Comparison of ENCODE assay signal across 8 cellular contexts in the genomic region with DNA sequence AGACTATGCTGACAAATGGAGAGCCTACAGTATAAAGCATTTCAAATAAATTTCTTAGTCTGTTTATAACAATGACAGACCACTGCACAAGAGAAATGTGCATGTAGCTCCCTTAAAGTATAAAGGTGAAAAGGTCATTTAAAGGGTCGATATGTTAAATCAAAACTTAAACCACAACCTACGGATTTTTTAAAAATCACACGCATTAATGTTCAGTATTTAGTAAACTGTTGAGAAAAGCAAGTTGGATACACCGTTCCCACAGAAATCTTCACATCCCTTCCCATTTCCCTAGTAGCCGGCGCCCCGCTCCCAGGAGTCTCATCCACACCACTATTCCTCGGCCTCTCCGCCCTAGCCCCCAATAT. TPM values are rescaled to one million over a fixed set of nuclear protein-coding genes. Genes with fewer than 3 reads are reported as not detected.
DNase-seq lines count a peak whose midpoint lies in the region; ATAC-seq, FAIRE-seq and TF ChIP-seq lines count a peak whose summit lies in the region.

No MANE protein-coding gene starts in this region.

- TF ChIP-seq CTCF in K562 (IDR thresholded peaks at IDR 0.05 in 2 of 3, conservative IDR thresholded peaks at IDR 0.05 in 1 of 3; ENCODE audit: insufficient read depth in 2 of 3, low read depth in 1 of 3, low read length in 3 of 3) (no peak), HepG2 (CRISPR knock-in tag; IDR thresholded peaks at IDR 0.05) (no peak)

- intact Hi-C loops in K562 (cut with micrococcal nuclease): loop anchor here (2.0 kb wide), 2 partner anchors 119 to 173 kb away; a partner anchor contains a TSS
- intact Hi-C loops in HepG2 (cut with micrococcal nuclease; ENCODE audit: unreplicated experiment): loop anchor here (1.0 to 2.0 kb wide), 6 partner anchors 21 to 236 kb away; a partner anchor contains a TSS

- in situ Hi-C loops in K562 (cut with MboI): no loop called here
- in situ Hi-C loops in HepG2 (cut with HindIII; ENCODE audit: extremely low pct_ligation_motif_present, low pct_unique_long_range_greater_than_20kb): no loop called here

- ATAC-seq in K562 (no peak), HepG2 (peak; percentile 32), GM19463 (IDR thresholded peaks at IDR 0.05; ENCODE audit: unreplicated experiment) (no peak)

- H3K4me2 ChIP-seq in K562 (ENCODE audit: insufficient read depth, low read length): peak overlapping the region; percentile 86
- peak overlapping the region; percentile 71 for H3K4me2 ChIP-seq in HepG2 (ENCODE audit: low read depth, low read length)

- H2AFZ ChIP-seq in K562 (ENCODE audit: low read depth, low read length) (peak overlapping the region; percentile 89), HepG2 (ENCODE audit: low read length) (no peak overlapping the region)

- no peaks in the 10 kb centered on the region for H3K27me3 Mint-ChIP-seq in T-helper 2 cell treated with Interferon-gamma antibody and Interleukin-4, amounts not matched to agents 5 μg/mL and 100 μg/mL, for 36 hours (ENCODE audit: low read depth)

- no peaks in the 10 kb centered on the region for H3K27me3 ChIP-seq in K562 (ENCODE audit: control insufficient read depth in 2 of 2, insufficient read depth in 2 of 2, low read length in 2 of 2)
- H3K27me3 ChIP-seq in HepG2 (ENCODE audit: control insufficient read depth in 1 of 2, insufficient read depth in 2 of 2, low read length in 2 of 2): no peaks in the 10 kb centered on the region; a peak in 2 of 5 replicates
- H3K27me3 ChIP-seq in thymus (ENCODE audit: control insufficient read depth, insufficient read depth): no peaks in the 10 kb centered on the region

- TF ChIP-seq EP300 in K562 (IDR thresholded peaks at IDR 0.05; ENCODE audit: low read length): no peak
- no peak for TF ChIP-seq EP300 in HepG2 (IDR thresholded peaks at IDR 0.05; ENCODE audit: low read depth in 2 of 2, low read length in 2 of 2)
- TF ChIP-seq EP300 in HepG2 (CRISPR knock-in tag; IDR thresholded peaks at IDR 0.05; ENCODE audit: borderline replicate concordance): no peak

- 2% methylated on average over 9 of the region's 9 CpGs for WGBS in K562 (ENCODE audit: insufficient coverage, low coverage, missing lambda C conversion rate)
- under 1% methylated on average over 9 of the region's 9 CpGs for WGBS in HepG2 (ENCODE audit: low lambda C conversion rate)
- 1% methylated on average over 9 of the region's 9 CpGs for WGBS in thymus

- H3K27ac ChIP-seq in K562 (ENCODE audit: extremely low read depth, low read depth, low read length): peak overlapping the region; percentile 88
- peak overlapping the region; percentile 90 for H3K27ac ChIP-seq in HepG2 (ENCODE audit: extremely low read length, insufficient read depth, low read length)
- peak overlapping the region; percentile 86 for H3K27ac ChIP-seq in thymus (ENCODE audit: low read depth)

- peaks cover 68% of the 10 kb centered on the region for H3K79me2 ChIP-seq in K562 (ENCODE audit: control insufficient read depth, insufficient read depth, low read length)
- H3K79me2 ChIP-seq in HepG2 (ENCODE audit: insufficient read depth, low read length): peaks cover 58% of the 10 kb centered on the region

- TF ChIP-seq RAD21 in K562 (CRISPR knock-in tag; conservative IDR thresholded peaks at IDR 0.05 in 1 of 2, IDR thresholded peaks at IDR 0.05 in 1 of 2) (no peak), HepG2 (CRISPR knock-in tag; IDR thresholded peaks at IDR 0.05) (no peak)

- H3K4me3 Mint-ChIP-seq in T-helper 2 cell treated with Interferon-gamma antibody and Interleukin-4, amounts not matched to agents 5 μg/mL and 100 μg/mL, for 36 hours: peak overlapping the region; percentile 100

- H3K36me3 Mint-ChIP-seq in T-helper 2 cell treated with Interferon-gamma antibody and Interleukin-4, amounts not matched to agents 5 μg/mL and 100 μg/mL, for 36 hours (ENCODE audit: low read depth): peaks cover 4% of the 10 kb centered on the region

- TF ChIP-seq POLR2A in K562 (conservative IDR thresholded peaks at IDR 0.05) (no peak), HepG2 (IDR thresholded peaks at IDR 0.05; ENCODE audit: insufficient read depth in 1 of 2, low read depth in 2 of 2, low read length in 2 of 2) (no peak)

- no peaks in the 10 kb centered on the region for H3K9me3 ChIP-seq in K562 (replicated peaks; ENCODE audit: control insufficient read depth, insufficient read depth, low read depth, low read length)
- H3K9me3 ChIP-seq in HepG2 (ENCODE audit: low read length): no peaks in the 10 kb centered on the region
- no peaks in the 10 kb centered on the region for H3K9me3 ChIP-seq in thymus (ENCODE audit: control insufficient read depth)

- H3K9me1 ChIP-seq in K562 (ENCODE audit: control insufficient read depth, insufficient read depth, low read length): no peaks in the 10 kb centered on the region

- peaks cover 27% of the 10 kb centered on the region for H3K4me1 Mint-ChIP-seq in T-helper 2 cell treated with Interferon-gamma antibody and Interleukin-4, amounts not matched to agents 5 μg/mL and 100 μg/mL, for 36 hours (ENCODE audit: low read depth)

- peak overlapping the region; percentile 97 for H3K27ac Mint-ChIP-seq in T-helper 2 cell treated with Interferon-gamma antibody and Interleukin-4, amounts not matched to agents 5 μg/mL and 100 μg/mL, for 36 hours

- DNase-seq in T-helper 2 cell treated with Interferon-gamma antibody and Interleukin-4, amounts not matched to agents 5 μg/mL and 100 μg/mL, for 36 hours (ENCODE audit: low spot score): no peak
- no peak for DNase-seq in T-helper 2 cell
- no peak for DNase-seq in K562 (ENCODE audit: extremely low read depth in 1 of 4, low spot score in 3 of 4)
- DNase-seq in HepG2 (ENCODE audit: low spot score): no peak
- DNase-seq in C1 segment of cervical spinal cord (lab: John Stamatoyannopoulos, UW): no peak
- DNase-seq in HEK293T (ENCODE audit: extremely low spot score): no peak

- peaks cover 9% of the 10 kb centered on the region; the same call in 1 of the 3 replicates for H3K36me3 ChIP-seq in K562 (ENCODE audit: control insufficient read depth, insufficient read depth, low read length)
- H3K36me3 ChIP-seq in HepG2 (replicated peaks in 1 of 2; ENCODE audit: control insufficient read depth in 1 of 2, insufficient read depth in 2 of 2, low read length in 2 of 2): no peaks in the 10 kb centered on the region
- peaks cover 3% of the 10 kb centered on the region for H3K36me3 ChIP-seq in thymus (ENCODE audit: control insufficient read depth, insufficient read depth)

- CTCF ChIA-PET in K562 (lab: Yijun Ruan, JAX; ENCODE audit: low intra/inter-chr PET ratio) (no interaction called here), HepG2 (lab: Yijun Ruan, JAX; ENCODE audit: low intra/inter-chr PET ratio, low total read pairs) (no interaction called here), HEK293T (lab: Yijun Ruan, JAX) (no interaction called here)

- H4K20me1 ChIP-seq in K562 (replicated peaks; ENCODE audit: control insufficient read depth, insufficient read depth, low read length): 0 out of 2 replicates have a peak, but pooled peaks cover 5% of the 10 kb centered on the region
- H4K20me1 ChIP-seq in HepG2 (ENCODE audit: insufficient read depth, low read length): no peaks in the 10 kb centered on the region; the same call in 1 of the 2 replicates

- H3K4me1 ChIP-seq in K562 (replicated peaks in 1 of 2; ENCODE audit: control insufficient read depth in 2 of 2, insufficient read depth in 2 of 2, low read length in 2 of 2) (no peaks in the 10 kb centered on the region; a peak in 2 of 5 replicates), HepG2 (ENCODE audit: insufficient read depth, low read length) (peaks cover 39% of the 10 kb centered on the region), thymus (ENCODE audit: control insufficient read depth, insufficient read depth, low read length) (peaks cover 13% of the 10 kb centered on the region)

- FAIRE-seq in K562 (lab: Jason Lieb, UNC) (no peak), HepG2 (lab: Jason Lieb, UNC) (no peak)

- BruUV-seq in K562 (replicated peaks; lab: Mats Ljungman, UMichigan) (TSS peak; percentile 72), HepG2 (replicated peaks; lab: Mats Ljungman, UMichigan) (TSS peak; percentile 79)

- H3K9me3 Mint-ChIP-seq in T-helper 2 cell treated with Interferon-gamma antibody and Interleukin-4, amounts not matched to agents 5 μg/mL and 100 μg/mL, for 36 hours: no peaks in the 10 kb centered on the region

- H3K9ac ChIP-seq in K562 (ENCODE audit: insufficient read depth in 1 of 2, low read depth in 2 of 2, low read length in 2 of 2): peak overlapping the region; percentile 84 to 95
- peak overlapping the region; percentile 90 for H3K9ac ChIP-seq in HepG2 (ENCODE audit: insufficient read depth, low read depth, low read length)

- POLR2A ChIA-PET in K562 (lab: Yijun Ruan, JAX): interaction anchor here (0.9 to 1.7 kb wide), 6 partner anchors 9 to 49 kb away, joined by 3 to 5 read pairs (median 3); a partner anchor contains a TSS
- POLR2A ChIA-PET in HepG2 (lab: Yijun Ruan, JAX): interaction anchor here (0.6 to 5.0 kb wide), 11 partner anchors 11 to 237 kb away, joined by 3 to 42 read pairs (median 7); a partner anchor contains a TSS
- POLR2A ChIA-PET in HEK293T (lab: Yijun Ruan, JAX): interaction anchor here (1.1 to 4.5 kb wide), 5 partner anchors 10 to 220 kb away, joined by 3 to 32 read pairs (median 5); a partner anchor contains a TSS

- H3K4me3 ChIP-seq in K562 (peak overlapping the region; percentile 91), HepG2 (replicated peaks in 1 of 3; ENCODE audit: insufficient read depth in 1 of 3, low read depth in 2 of 3, low read length in 3 of 3) (peak overlapping the region; percentile 87 to 95 (median 91)), thymus (ENCODE audit: low read length) (peak overlapping the region; percentile 94)

RNA-seq across cellular contexts. Expression of a gene that starts 0.6 kb away (rescaled TPM):
- 9.9 and 32.9 TPM in 2 replicates for total RNA-seq in K562 (2011; cell fraction: chromatin; rRNA removed; ENCODE audit: low replicate concordance)
- total RNA-seq in K562 (2011; cell fraction: nucleolus; rRNA removed): 8.2 TPM in 2 replicates
- total RNA-seq in K562 (2011; cell fraction: nucleoplasm; rRNA removed): 17.8 and 21.4 TPM in 2 replicates
- total RNA-seq in K562 (2014; rRNA removed) (43.6 and 48.2 TPM in 2 replicates), K562 (2014; rRNA removed; fragmentation: Illumina TruSeq; extraction: Trizol) (44.5 and 55.6 TPM in 2 replicates), K562 (2015; rRNA removed; fragmentation: Illumina TruSeq; extraction: Trizol) (48.2 and 54.2 TPM in 2 replicates), K562 (2021) (53.1 and 56.5 TPM in 2 replicates), HepG2 (2016; rRNA removed; fragmentation: Illumina TruSeq; extraction: Trizol) (87.6 and 140 TPM in 2 replicates)
- polyA plus RNA-seq in K562 (2011; rRNA removed) (44.1 and 65.2 TPM in 2 replicates), K562 (2014; fragmentation: Illumina TruSeq; extraction: Trizol) (85.5 and 88.0 TPM in 2 replicates), K562 (2014; fragmentation: Nextera tagmentation; extraction: Ambion mirVana) (10 to 100 TPM; 84.3 to 88.6 TPM), K562 (2014; rRNA removed) (107 and 112 TPM in 2 replicates), HepG2 (2011; rRNA removed) (40.2 and 57.0 TPM in 2 replicates), thymus (198 TPM)
- polyA plus RNA-seq in K562 (2011; cell fraction: cytosol; rRNA removed): 5.2 and 13.1 TPM in 2 replicates
- polyA plus RNA-seq in K562 (2011; cell fraction: nucleus; rRNA removed): 12.7 and 18.0 TPM in 2 replicates
- 59.1 and 85.1 TPM in 2 replicates for polyA plus RNA-seq in K562 (2012)
- 18.3 and 24.1 TPM in 2 replicates for polyA minus RNA-seq in K562 (2011; rRNA and poly(A)+ RNA removed)
- polyA minus RNA-seq in K562 (2011; cell fraction: cytosol; rRNA and poly(A)+ RNA removed): 6.1 and 9.2 TPM in 2 replicates
- 10.5 and 15.4 TPM in 2 replicates for polyA minus RNA-seq in K562 (2011; cell fraction: nucleus; rRNA and poly(A)+ RNA removed)
- 27.9 and 33.0 TPM in 2 replicates for total RNA-seq in HepG2 (2016; cell fraction: cytosol; rRNA removed; fragmentation: Illumina TruSeq; extraction: Trizol; ENCODE audit: low read depth)
- total RNA-seq in HepG2 (2016; cell fraction: insoluble cytoplasmic fraction; rRNA removed; fragmentation: Illumina TruSeq; extraction: Trizol): 89.6 and 145 TPM in 2 replicates
- 29.1 and 33.1 TPM in 2 replicates for total RNA-seq in HepG2 (2016; cell fraction: membrane; rRNA removed; fragmentation: Illumina TruSeq; extraction: Trizol)
- 64.8 and 67.4 TPM in 2 replicates for total RNA-seq in HepG2 (2016; cell fraction: nucleus; rRNA removed; fragmentation: Illumina TruSeq; extraction: Trizol)
- polyA plus RNA-seq in HepG2 (2011; cell fraction: cytosol; rRNA removed): 18.8 and 31.3 TPM in 2 replicates
- 18.1 and 30.4 TPM in 2 replicates for polyA plus RNA-seq in HepG2 (2011; cell fraction: nucleus; rRNA removed)
- 75.2 and 122 TPM in 2 replicates for polyA plus RNA-seq in HepG2 (2012)
- 30.8 and 31.1 TPM in 2 replicates for polyA plus RNA-seq in HepG2 (2016; cell fraction: cytosol; fragmentation: Illumina TruSeq; extraction: Trizol; ENCODE audit: low read depth)
- 228 and 238 TPM in 2 replicates for polyA plus RNA-seq in HepG2 (2016; cell fraction: insoluble cytoplasmic fraction; fragmentation: Illumina TruSeq; extraction: Trizol; ENCODE audit: low read depth)
- 34.4 and 37.5 TPM in 2 replicates for polyA plus RNA-seq in HepG2 (2016; cell fraction: membrane; fragmentation: Illumina TruSeq; extraction: Trizol; ENCODE audit: low read depth)
- polyA plus RNA-seq in HepG2 (2016; cell fraction: nucleus; fragmentation: Illumina TruSeq; extraction: Trizol; ENCODE audit: insufficient read depth, low read depth): 149 and 154 TPM in 2 replicates
- 3.0 and 4.9 TPM in 2 replicates for polyA minus RNA-seq in HepG2 (2011; rRNA and poly(A)+ RNA removed; ENCODE audit: low replicate concordance)
- polyA minus RNA-seq in HepG2 (2011; cell fraction: cytosol; rRNA and poly(A)+ RNA removed): 12.1 and 13.8 TPM in 2 replicates
- 38.2 and 44.6 TPM in 2 replicates for polyA minus RNA-seq in HepG2 (2011; cell fraction: nucleus; rRNA and poly(A)+ RNA removed)

RNA-seq across cellular contexts. Expression of a gene that starts 2.1 kb away (rescaled TPM):
- total RNA-seq in K562 (2011; cell fraction: chromatin; rRNA removed; ENCODE audit: low replicate concordance): 27.1 and 71.5 TPM in 2 replicates
- 17.3 and 20.1 TPM in 2 replicates for total RNA-seq in K562 (2011; cell fraction: nucleolus; rRNA removed)
- total RNA-seq in K562 (2011; cell fraction: nucleoplasm; rRNA removed): 29.0 and 35.0 TPM in 2 replicates
- total RNA-seq in K562 (2014; rRNA removed) (5.4 and 6.8 TPM in 2 replicates), K562 (2014; rRNA removed; fragmentation: Illumina TruSeq; extraction: Trizol) (12.8 and 13.7 TPM in 2 replicates), K562 (2015; rRNA removed; fragmentation: Illumina TruSeq; extraction: Trizol) (10.5 and 11.7 TPM in 2 replicates), K562 (2021) (10.7 and 14.4 TPM in 2 replicates), HepG2 (2016; rRNA removed; fragmentation: Illumina TruSeq; extraction: Trizol) (10.4 and 13.1 TPM in 2 replicates)
- polyA plus RNA-seq in K562 (2011; rRNA removed) (7.4 and 9.7 TPM in 2 replicates), K562 (2014; fragmentation: Illumina TruSeq; extraction: Trizol) (5.1 and 6.2 TPM in 2 replicates), K562 (2014; fragmentation: Nextera tagmentation; extraction: Ambion mirVana) (1 to 10 TPM; 6.1 TPM), K562 (2014; rRNA removed) (4.0 and 5.1 TPM in 2 replicates), HepG2 (2011; rRNA removed) (1.1 and 2.6 TPM in 2 replicates), thymus (7.1 TPM)
- 2.5 and 2.7 TPM in 2 replicates for polyA plus RNA-seq in K562 (2011; cell fraction: cytosol; rRNA removed)
- polyA plus RNA-seq in K562 (2011; cell fraction: nucleus; rRNA removed): 7.4 and 9.1 TPM in 2 replicates
- 3.6 and 4.5 TPM in 2 replicates for polyA plus RNA-seq in K562 (2012)
- 22.3 and 24.1 TPM in 2 replicates for polyA minus RNA-seq in K562 (2011; rRNA and poly(A)+ RNA removed)
- polyA minus RNA-seq in K562 (2011; cell fraction: cytosol; rRNA and poly(A)+ RNA removed): 8.4 and 9.6 TPM in 2 replicates
- polyA minus RNA-seq in K562 (2011; cell fraction: nucleus; rRNA and poly(A)+ RNA removed): 25.7 and 31.1 TPM in 2 replicates
- total RNA-seq in HepG2 (2016; cell fraction: cytosol; rRNA removed; fragmentation: Illumina TruSeq; extraction: Trizol; ENCODE audit: low read depth): 3.1 and 3.2 TPM in 2 replicates
- 12.1 and 12.6 TPM in 2 replicates for total RNA-seq in HepG2 (2016; cell fraction: insoluble cytoplasmic fraction; rRNA removed; fragmentation: Illumina TruSeq; extraction: Trizol)
- 3.5 and 3.6 TPM in 2 replicates for total RNA-seq in HepG2 (2016; cell fraction: membrane; rRNA removed; fragmentation: Illumina TruSeq; extraction: Trizol)
- 27.2 and 28.4 TPM in 2 replicates for total RNA-seq in HepG2 (2016; cell fraction: nucleus; rRNA removed; fragmentation: Illumina TruSeq; extraction: Trizol)
- polyA plus RNA-seq in HepG2 (2011; cell fraction: cytosol; rRNA removed): 0.64 and 1.2 TPM in 2 replicates
- 1.5 and 2.4 TPM in 2 replicates for polyA plus RNA-seq in HepG2 (2011; cell fraction: nucleus; rRNA removed)
- 1.1 and 2.0 TPM in 2 replicates for polyA plus RNA-seq in HepG2 (2012)
- polyA plus RNA-seq in HepG2 (2016; cell fraction: cytosol; fragmentation: Illumina TruSeq; extraction: Trizol; ENCODE audit: low read depth): 0.54 and 0.69 TPM in 2 replicates
- 5.7 and 5.9 TPM in 2 replicates for polyA plus RNA-seq in HepG2 (2016; cell fraction: insoluble cytoplasmic fraction; fragmentation: Illumina TruSeq; extraction: Trizol; ENCODE audit: low read depth)
- polyA plus RNA-seq in HepG2 (2016; cell fraction: membrane; fragmentation: Illumina TruSeq; extraction: Trizol; ENCODE audit: low read depth): 0.76 and 1.6 TPM in 2 replicates
- polyA plus RNA-seq in HepG2 (2016; cell fraction: nucleus; fragmentation: Illumina TruSeq; extraction: Trizol; ENCODE audit: insufficient read depth, low read depth): 13.1 and 20.1 TPM in 2 replicates
- polyA minus RNA-seq in HepG2 (2011; rRNA and poly(A)+ RNA removed; ENCODE audit: low replicate concordance): 6.5 and 21.7 TPM in 2 replicates
- polyA minus RNA-seq in HepG2 (2011; cell fraction: cytosol; rRNA and poly(A)+ RNA removed): 3.1 and 4.5 TPM in 2 replicates
- polyA minus RNA-seq in HepG2 (2011; cell fraction: nucleus; rRNA and poly(A)+ RNA removed): 13.9 and 19.7 TPM in 2 replicates

RNA-seq across cellular contexts. Expression of a gene that starts 49.8 kb away (rescaled TPM):
- 104 and 187 TPM in 2 replicates for total RNA-seq in K562 (2011; cell fraction: chromatin; rRNA removed; ENCODE audit: low replicate concordance)
- total RNA-seq in K562 (2011; cell fraction: nucleolus; rRNA removed): 56.2 and 57.9 TPM in 2 replicates
- total RNA-seq in K562 (2011; cell fraction: nucleoplasm; rRNA removed): 61.8 and 67.6 TPM in 2 replicates
- total RNA-seq in K562 (2014; rRNA removed) (16.8 and 20.7 TPM in 2 replicates), K562 (2014; rRNA removed; fragmentation: Illumina TruSeq; extraction: Trizol) (30.3 and 31.5 TPM in 2 replicates), K562 (2015; rRNA removed; fragmentation: Illumina TruSeq; extraction: Trizol) (31.7 and 34.4 TPM in 2 replicates), K562 (2021) (28.9 and 34.1 TPM in 2 replicates), HepG2 (2016; rRNA removed; fragmentation: Illumina TruSeq; extraction: Trizol) (28.8 and 44.2 TPM in 2 replicates)
- polyA plus RNA-seq in K562 (2011; rRNA removed) (50.4 and 57.6 TPM in 2 replicates), K562 (2014; fragmentation: Illumina TruSeq; extraction: Trizol) (20.9 and 24.8 TPM in 2 replicates), K562 (2014; fragmentation: Nextera tagmentation; extraction: Ambion mirVana) (10 to 100 TPM; 13.3 to 21.2 TPM), K562 (2014; rRNA removed) (23.7 and 27.9 TPM in 2 replicates), HepG2 (2011; rRNA removed) (65.0 and 68.0 TPM in 2 replicates), thymus (60.3 TPM)
- polyA plus RNA-seq in K562 (2011; cell fraction: cytosol; rRNA removed): 7.3 and 14.9 TPM in 2 replicates
- 210 and 319 TPM in 2 replicates for polyA plus RNA-seq in K562 (2011; cell fraction: nucleus; rRNA removed)
- 14.4 and 14.5 TPM in 2 replicates for polyA plus RNA-seq in K562 (2012)
- polyA minus RNA-seq in K562 (2011; rRNA and poly(A)+ RNA removed): 62.8 and 68.7 TPM in 2 replicates
- polyA minus RNA-seq in K562 (2011; cell fraction: cytosol; rRNA and poly(A)+ RNA removed): 8.3 and 10.3 TPM in 2 replicates
- 98.7 and 145 TPM in 2 replicates for polyA minus RNA-seq in K562 (2011; cell fraction: nucleus; rRNA and poly(A)+ RNA removed)
- 8.5 and 10.2 TPM in 2 replicates for total RNA-seq in HepG2 (2016; cell fraction: cytosol; rRNA removed; fragmentation: Illumina TruSeq; extraction: Trizol; ENCODE audit: low read depth)
- 31.1 and 40.1 TPM in 2 replicates for total RNA-seq in HepG2 (2016; cell fraction: insoluble cytoplasmic fraction; rRNA removed; fragmentation: Illumina TruSeq; extraction: Trizol)
- 10.9 and 11.4 TPM in 2 replicates for total RNA-seq in HepG2 (2016; cell fraction: membrane; rRNA removed; fragmentation: Illumina TruSeq; extraction: Trizol)
- total RNA-seq in HepG2 (2016; cell fraction: nucleus; rRNA removed; fragmentation: Illumina TruSeq; extraction: Trizol): 78.2 and 85.9 TPM in 2 replicates
- 10.1 and 10.5 TPM in 2 replicates for polyA plus RNA-seq in HepG2 (2011; cell fraction: cytosol; rRNA removed)
- polyA plus RNA-seq in HepG2 (2011; cell fraction: nucleus; rRNA removed): 138 and 158 TPM in 2 replicates
- 30.5 and 36.1 TPM in 2 replicates for polyA plus RNA-seq in HepG2 (2012)
- polyA plus RNA-seq in HepG2 (2016; cell fraction: cytosol; fragmentation: Illumina TruSeq; extraction: Trizol; ENCODE audit: low read depth): 2.5 and 2.8 TPM in 2 replicates
- polyA plus RNA-seq in HepG2 (2016; cell fraction: insoluble cytoplasmic fraction; fragmentation: Illumina TruSeq; extraction: Trizol; ENCODE audit: low read depth): 21.4 and 23.9 TPM in 2 replicates
- polyA plus RNA-seq in HepG2 (2016; cell fraction: membrane; fragmentation: Illumina TruSeq; extraction: Trizol; ENCODE audit: low read depth): 4.6 and 5.1 TPM in 2 replicates
- 169 and 172 TPM in 2 replicates for polyA plus RNA-seq in HepG2 (2016; cell fraction: nucleus; fragmentation: Illumina TruSeq; extraction: Trizol; ENCODE audit: insufficient read depth, low read depth)
- 48.4 and 56.4 TPM in 2 replicates for polyA minus RNA-seq in HepG2 (2011; rRNA and poly(A)+ RNA removed; ENCODE audit: low replicate concordance)
- polyA minus RNA-seq in HepG2 (2011; cell fraction: cytosol; rRNA and poly(A)+ RNA removed): 7.5 and 12.0 TPM in 2 replicates
- 207 and 269 TPM in 2 replicates for polyA minus RNA-seq in HepG2 (2011; cell fraction: nucleus; rRNA and poly(A)+ RNA removed)
